ENCODE assay signal across 9 cellular contexts in genomic region chr22:46736705-46737104, GRCh38.
DNase-seq lines count a peak whose midpoint lies in the region; ATAC-seq and TF ChIP-seq lines count a peak whose summit lies in the region.
"Had no signal": no experiment of that assay in that cellular context is flagged by ENCODE, and none has a peak within 500 bp of the region (broad histone marks: within the 10 kb centered on the region; RNA-seq: fewer than 3 reads in every experiment).

No MANE protein-coding gene starts in this region.

- TF ChIP-seq CTCF in SU-DHL-6 (IDR thresholded peaks at IDR 0.05; ENCODE audit: insufficient read depth, low read length, poor library complexity, severe bottlenecking) (no peak), fibroblast of mammary gland (conservative IDR thresholded peaks at IDR 0.05; ENCODE audit: control insufficient read depth, insufficient read depth, low read depth, low read length) (no peak)

- H4K20me1 ChIP-seq in SU-DHL-6 (ENCODE audit: low read depth, low read length) = no peaks in the 10 kb centered on the region; the same call in 1 of the 2 replicates

- H3K9me2 ChIP-seq in SU-DHL-6 (replicated peaks; ENCODE audit: insufficient read depth, low read length) = no peaks in the 10 kb centered on the region

- no peak for DNase-seq in fibroblast of mammary gland (ENCODE audit: low read depth)
- DNase-seq in HEK293T (ENCODE audit: extremely low spot score) = no peak
- no peak for DNase-seq in NCI-H2196 treated with DMSO at 0.1 percent for 48 hours (lab: John Stamatoyannopoulos, UW; ENCODE audit: unreplicated experiment)
- DNase-seq: NCI-H1930 had no signal

- H3K4me2 ChIP-seq in SU-DHL-6 (ENCODE audit: low read depth, low read length, poor library complexity, severe bottlenecking) = peak overlapping the region; percentile 72

- H3K9ac ChIP-seq in SU-DHL-6 (ENCODE audit: low read length) (peak overlapping the region; percentile 63; the same call in 1 of the 2 replicates), rectal smooth muscle tissue (ENCODE audit: low read length) (peak overlapping the region; percentile 42)

- H2AFZ ChIP-seq in SU-DHL-6 (ENCODE audit: low read depth, low read length, severe bottlenecking) = no peak overlapping the region

- no peaks in the 10 kb centered on the region for H3K9me3 ChIP-seq in SU-DHL-6 (ENCODE audit: insufficient read depth, low read length)

- H3K4me3 ChIP-seq in GM08714 (ENCODE audit: low read length) (peak overlapping the region; percentile 57; the same call in 1 of the 2 replicates), SU-DHL-6 (ENCODE audit: insufficient read depth, low read length, poor library complexity, severe bottlenecking) (peak overlapping the region; percentile 57), fibroblast of mammary gland (ENCODE audit: control insufficient read depth, low read depth, low read length) (peak overlapping the region; percentile 66), rectal smooth muscle tissue (ENCODE audit: low read length) (peak overlapping the region; percentile 74)

- POLR2A ChIA-PET in HEK293T (lab: Yijun Ruan, JAX) = no interaction called here

- H3K27me3 ChIP-seq in SU-DHL-6 (ENCODE audit: low read length) (no peaks in the 10 kb centered on the region), rectal smooth muscle tissue (ENCODE audit: control insufficient read depth, insufficient read depth, low read length) (no peaks in the 10 kb centered on the region)

- ATAC-seq in GM18867 (IDR thresholded peaks at IDR 0.05; ENCODE audit: unreplicated experiment) (no peak), GM21360 (IDR thresholded peaks at IDR 0.05; ENCODE audit: unreplicated experiment) (no peak)

- H3K36me3 ChIP-seq in SU-DHL-6 (ENCODE audit: low read length) (no peaks in the 10 kb centered on the region), rectal smooth muscle tissue (ENCODE audit: control insufficient read depth, insufficient read depth, low read length) (no peaks in the 10 kb centered on the region)

- H3K79me2 ChIP-seq in SU-DHL-6 (ENCODE audit: insufficient read depth, low read length) = peaks cover 18% of the 10 kb centered on the region; the same call in 1 of the 2 replicates

- no peaks in the 10 kb centered on the region for H3F3A ChIP-seq in SU-DHL-6 (ENCODE audit: insufficient read depth)

- CTCF ChIA-PET in HEK293T (lab: Yijun Ruan, JAX) = no interaction called here

- H3K27ac ChIP-seq in SU-DHL-6 (ENCODE audit: low read depth, low read length) (no peak overlapping the region), rectal smooth muscle tissue (ENCODE audit: low read depth, low read length) (no peak overlapping the region)

- H3K4me1 ChIP-seq in rectal smooth muscle tissue (ENCODE audit: control insufficient read depth, insufficient read depth, low read length) = peaks cover 31% of the 10 kb centered on the region

TF ChIP-seq in HEK293T, 16 proteins besides CTCF, POLR2A, EP300 and RAD21:
- TF ChIP-seq CTBP1 (IDR thresholded peaks at IDR 0.05; ENCODE audit: borderline replicate concordance) (no peak), ELF4 (IDR thresholded peaks at IDR 0.05) (no peak), LEF1 (IDR thresholded peaks at IDR 0.05; ENCODE audit: borderline replicate concordance) (no peak), SP1 (IDR thresholded peaks at IDR 0.05) (no peak), FOXA1 (IDR thresholded peaks at IDR 0.05) (no peak), TARDBP (IDR thresholded peaks at IDR 0.05) (no peak), ARNT (IDR thresholded peaks at IDR 0.05) (no peak), ZNF384 (IDR thresholded peaks at IDR 0.05) (no peak), PKNOX1 (IDR thresholded peaks at IDR 0.05) (no peak), FOXM1 (IDR thresholded peaks at IDR 0.05; ENCODE audit: borderline replicate concordance) (no peak)
